In genomic region chr2:96792772-96793749, GRCh38 we compare ENCODE assay signal across 23 cellular contexts. TPM values are rescaled to one million over a fixed set of nuclear protein-coding genes. Genes with fewer than 3 reads are reported as not detected.
DNase-seq lines count a peak whose midpoint lies in the region; ATAC-seq and TF ChIP-seq lines count a peak whose summit lies in the region.
"Had no signal": no experiment of that assay in that cellular context is flagged by ENCODE, and none has a peak within 500 bp of the region (broad histone marks: within the 10 kb centered on the region; RNA-seq: fewer than 3 reads in every experiment).

No MANE protein-coding gene starts in this region.

- TF ChIP-seq CTCF in heart right ventricle (IDR thresholded peaks at IDR 0.05) (no peak), neural crest cell (conservative IDR thresholded peaks at IDR 0.05) (no peak)

- no peaks in the 10 kb centered on the region for H3K27me3 ChIP-seq in heart right ventricle
- no peaks in the 10 kb centered on the region for H3K27me3 ChIP-seq in aorta (ENCODE audit: control insufficient read depth in 1 of 2, insufficient read depth in 2 of 2, low read length in 1 of 2)
- H3K27me3 ChIP-seq: breast epithelium, neutrophil had no signal

- peak; percentile 66 for DNase-seq in Right ventricle myocardium inferior (ENCODE audit: missing footprints)
- no peak for DNase-seq in cardiac septum (ENCODE audit: low spot score)
- peak in 1 of 2 donors; percentile 45 for DNase-seq in heart right ventricle
- no peak for DNase-seq in neural crest cell (ENCODE audit: low read depth, low spot score)
- peak; percentile 5 to 21 for DNase-seq in aorta
- DNase-seq in activated T-cell treated with anti-CD3 and anti-CD28 coated beads, Interleukin-2, amount 50 U/mL, for 4 hours: no peak
- no peak for DNase-seq in NCI-H2196 treated with DMSO at 0.1 percent for 48 hours (lab: John Stamatoyannopoulos, UW; ENCODE audit: unreplicated experiment)
- no peak for DNase-seq in islet precursor cell
- DNase-seq: 8988T; activated CD4-positive, alpha-beta memory T cell treated with anti-CD3 and anti-CD28 coated beads, Interleukin-2, amount 10 ng/mL, durations not matched to agents 7 days and 5 days; activated gamma-delta T cell; AML-193; DMS79 treated with DMSO at 0.1 percent for 48 hours; GM23248; KG1; NCI-H1694; NCI-H69; stimulated activated CD4-positive, alpha-beta T cell treated with anti-CD3 and anti-CD28 coated beads, Interleukin-4, amount 100 ng/mL, for 24 hours; stimulated activated naive CD8-positive, alpha-beta T cell treated with anti-CD3 and anti-CD28 coated beads, Interleukin-15, amount 100 ng/mL, for 72 hours; trophoblast cell had no signal

- 73 to 77% methylated on average over 17 of the region's 17 CpGs for whole genome bisulfite sequencing in heart right ventricle, 2 donors
- WGBS in aorta, 2 donors: 88 to 90% methylated on average over 17 of the region's 17 CpGs

- no peak overlapping the region for H3K4me3 Mint-ChIP-seq in neural crest cell
- no peak overlapping the region for H3K4me3 Mint-ChIP-seq in activated T-cell treated with anti-CD3 and anti-CD28 coated beads, Interleukin-2, amount 50 U/mL, for 4 hours
- H3K4me3 Mint-ChIP-seq: activated CD4-positive, alpha-beta memory T cell treated with anti-CD3 and anti-CD28 coated beads, Interleukin-2, amount 10 ng/mL, durations not matched to agents 7 days and 5 days; dendritic cell treated with granulocyte-macrophage colony-stimulating factor and Interleukin-4, amounts not matched to agents 40 ng/mL and 50 ng/mL, for 4 days; stimulated activated naive CD8-positive, alpha-beta T cell treated with anti-CD3 and anti-CD28 coated beads, Interleukin-15, amount 100 ng/mL, for 72 hours had no signal

- H3K4me3 ChIP-seq in heart right ventricle (no peak overlapping the region), aorta (ENCODE audit: low read length in 2 of 2) (no peak overlapping the region)
- H3K4me3 ChIP-seq: breast epithelium, GM23248 had no signal

- H3K4me1 ChIP-seq in heart right ventricle (peaks cover 0 to 31% (median 18%) of the 10 kb centered on the region in 9 donors), aorta (ENCODE audit: control insufficient read depth in 1 of 2, insufficient read depth in 2 of 2, low read length in 2 of 2) (peaks cover 0 to 2% of the 10 kb centered on the region in 2 donors)
- H3K4me1 ChIP-seq: breast epithelium had no signal

- H3K27ac Mint-ChIP-seq in neural crest cell (ENCODE audit: unreplicated experiment): peak overlapping the region; percentile 67
- H3K27ac Mint-ChIP-seq: activated CD4-positive, alpha-beta memory T cell treated with anti-CD3 and anti-CD28 coated beads, Interleukin-2, amount 10 ng/mL, durations not matched to agents 7 days and 5 days; dendritic cell treated with granulocyte-macrophage colony-stimulating factor and Interleukin-4, amounts not matched to agents 40 ng/mL and 50 ng/mL, for 4 days; stimulated activated naive CD8-positive, alpha-beta T cell treated with anti-CD3 and anti-CD28 coated beads, Interleukin-15, amount 100 ng/mL, for 72 hours had no signal

- intact Hi-C loops in Right ventricle myocardium inferior (cut with DNase I) (no loop called here), cardiac septum (cut with DNase I) (no loop called here), heart right ventricle (cut with DNase I) (no loop called here), aorta (cut with DNase I) (loop anchor here in 1 of 2 donors (10.0 kb wide), 1 partner anchor 48 kb away; the partner anchor contains the start of gene LMAN2L)

- H3K4me1 Mint-ChIP-seq in neural crest cell: peaks cover 29% of the 10 kb centered on the region
- no peaks in the 10 kb centered on the region for H3K4me1 Mint-ChIP-seq in activated T-cell treated with anti-CD3 and anti-CD28 coated beads, Interleukin-2, amount 50 U/mL, for 4 hours (ENCODE audit: low read depth)
- H3K4me1 Mint-ChIP-seq: activated CD4-positive, alpha-beta memory T cell treated with anti-CD3 and anti-CD28 coated beads, Interleukin-2, amount 10 ng/mL, durations not matched to agents 7 days and 5 days; stimulated activated naive CD8-positive, alpha-beta T cell treated with anti-CD3 and anti-CD28 coated beads, Interleukin-15, amount 100 ng/mL, for 72 hours had no signal

- H3K36me3 Mint-ChIP-seq in neural crest cell (ENCODE audit: low read depth): no peaks in the 10 kb centered on the region
- no peaks in the 10 kb centered on the region for H3K36me3 Mint-ChIP-seq in activated T-cell treated with anti-CD3 and anti-CD28 coated beads, Interleukin-2, amount 50 U/mL, for 4 hours (ENCODE audit: insufficient read depth)

- H3K27me3 Mint-ChIP-seq in neural crest cell (ENCODE audit: low read depth): no peaks in the 10 kb centered on the region
- H3K27me3 Mint-ChIP-seq in activated T-cell treated with anti-CD3 and anti-CD28 coated beads, Interleukin-2, amount 50 U/mL, for 4 hours (ENCODE audit: low read depth): no peaks in the 10 kb centered on the region
- H3K27me3 Mint-ChIP-seq: activated CD4-positive, alpha-beta memory T cell treated with anti-CD3 and anti-CD28 coated beads, Interleukin-2, amount 10 ng/mL, durations not matched to agents 7 days and 5 days; dendritic cell treated with granulocyte-macrophage colony-stimulating factor and Interleukin-4, amounts not matched to agents 40 ng/mL and 50 ng/mL, for 4 days; stimulated activated naive CD8-positive, alpha-beta T cell treated with anti-CD3 and anti-CD28 coated beads, Interleukin-15, amount 100 ng/mL, for 72 hours had no signal

- H3K9me3 ChIP-seq in heart right ventricle (no peaks in the 10 kb centered on the region), aorta (ENCODE audit: control insufficient read depth, low read length) (no peaks in the 10 kb centered on the region)
- H3K9me3 ChIP-seq: breast epithelium, neutrophil had no signal

- H3K27ac ChIP-seq in heart right ventricle (peak overlapping the region in 9 of 10 donors; percentile 23 to 86 (median 63)), aorta (ENCODE audit: low read depth in 1 of 2, low read length in 2 of 2) (no peak overlapping the region)
- H3K27ac ChIP-seq: breast epithelium, GM23248, neutrophil had no signal

- no peaks in the 10 kb centered on the region for H3K9me3 Mint-ChIP-seq in neural crest cell
- H3K9me3 Mint-ChIP-seq in activated T-cell treated with anti-CD3 and anti-CD28 coated beads, Interleukin-2, amount 50 U/mL, for 4 hours: no peaks in the 10 kb centered on the region
- H3K9me3 Mint-ChIP-seq: activated CD4-positive, alpha-beta memory T cell treated with anti-CD3 and anti-CD28 coated beads, Interleukin-2, amount 10 ng/mL, durations not matched to agents 7 days and 5 days; dendritic cell treated with granulocyte-macrophage colony-stimulating factor and Interleukin-4, amounts not matched to agents 40 ng/mL and 50 ng/mL, for 4 days; stimulated activated naive CD8-positive, alpha-beta T cell treated with anti-CD3 and anti-CD28 coated beads, Interleukin-15, amount 100 ng/mL, for 72 hours had no signal

- H3K36me3 ChIP-seq in heart right ventricle (peaks cover 0 to 14% (median 11%) of the 10 kb centered on the region in 9 donors), aorta (ENCODE audit: control insufficient read depth in 1 of 2, insufficient read depth in 2 of 2, low read length in 1 of 2) (peaks cover 0 to 2% of the 10 kb centered on the region in 2 donors)
- H3K36me3 ChIP-seq: breast epithelium, neutrophil had no signal

- ATAC-seq in Right ventricle myocardium inferior (peak; percentile 78), heart right ventricle (peak in 6 of 8 donors; percentile 48 to 75 (median 68)), aorta (ENCODE audit: low FRiP score) (no peak)
- no peak for ATAC-seq in activated T-cell treated with anti-CD3 and anti-CD28 coated beads, Interleukin-2, amount 50 U/mL, for 4 hours
- ATAC-seq: stimulated activated naive CD8-positive, alpha-beta T cell treated with anti-CD3 and anti-CD28 coated beads, Interleukin-15, amount 100 ng/mL, for 72 hours had no signal

RNA-seq across cellular contexts. Expression of gene CNNM3, which starts 23.0 kb away (rescaled TPM):
- 13.3 TPM for total RNA-seq in Right ventricle myocardium inferior
- total RNA-seq in cardiac septum: 10.7 TPM
- total RNA-seq in heart right ventricle: 10 to 100 TPM in 8 of 10 donors, 1 to 10 TPM in 2; 7.4 to 18.3 (median 13.8) TPM
- polyA plus RNA-seq in heart right ventricle: 1 to 10 TPM; 4.0 to 8.3 TPM
- total RNA-seq in neural crest cell: 32.6 and 33.9 TPM in 2 replicates
- total RNA-seq in aorta: 10 to 100 TPM; 11.1 to 16.8 TPM
- 10 to 100 TPM in 1 of 2 donors, 1 to 10 TPM in 1; 2.9 to 10.2 TPM for polyA plus RNA-seq in aorta
- 10 to 100 TPM; 22.8 to 26.1 (median 24.4) TPM for total RNA-seq in activated T-cell treated with anti-CD3 and anti-CD28 coated beads, Interleukin-2, amount 50 U/mL, for 4 hours

RNA-seq across cellular contexts. Expression of gene CNNM4, which starts 32.4 kb away (rescaled TPM):
- total RNA-seq in Right ventricle myocardium inferior (33.3 TPM), cardiac septum (36.8 TPM), heart right ventricle (10 to 100 TPM; 19.1 to 59.7 (median 34.8) TPM), neural crest cell (11.8 and 14.4 TPM in 2 replicates), aorta (1 to 10 TPM; 7.8 to 8.1 TPM)
- polyA plus RNA-seq in heart right ventricle (10 to 100 TPM in 1 of 2 donors, 1 to 10 TPM in 1; 4.3 to 10.1 TPM), aorta (1 to 10 TPM; 2.3 to 4.2 TPM)
- total RNA-seq in activated T-cell treated with anti-CD3 and anti-CD28 coated beads, Interleukin-2, amount 50 U/mL, for 4 hours: 1 to 10 TPM; 6.3 to 6.9 (median 6.4) TPM

RNA-seq across cellular contexts. Expression of gene ANKRD23, which starts 50.8 kb away (rescaled TPM):
- total RNA-seq in Right ventricle myocardium inferior: 12.7 TPM
- 10.6 TPM for total RNA-seq in cardiac septum
- 10 to 100 TPM in 7 of 10 donors, 1 to 10 TPM in 3; 2.6 to 40.0 (median 14.5) TPM for total RNA-seq in heart right ventricle
- 10 to 100 TPM in 1 of 2 donors, under 1 TPM in 1; 0.96 to 17.9 TPM for polyA plus RNA-seq in heart right ventricle
- 9.3 and 11.4 TPM in 2 replicates for total RNA-seq in neural crest cell
- total RNA-seq in aorta: 1 to 10 TPM; 4.6 to 5.4 TPM
- polyA plus RNA-seq in aorta: 1 to 10 TPM in 1 of 2 donors, not detected in 1; 5.3 TPM
- total RNA-seq in activated T-cell treated with anti-CD3 and anti-CD28 coated beads, Interleukin-2, amount 50 U/mL, for 4 hours: 1 to 10 TPM; 2.9 to 6.3 (median 4.6) TPM

RNA-seq across cellular contexts. Expression of gene LMAN2L, which starts 53.2 kb away (rescaled TPM):
- total RNA-seq in Right ventricle myocardium inferior (26.2 TPM), cardiac septum (17.0 TPM), heart right ventricle (10 to 100 TPM; 13.3 to 30.9 (median 18.8) TPM), neural crest cell (25.7 and 25.8 TPM in 2 replicates), aorta (10 to 100 TPM; 11.3 to 15.7 TPM)
- polyA plus RNA-seq in heart right ventricle (10 to 100 TPM; 11.0 to 31.4 TPM), aorta (10 to 100 TPM in 1 of 2 donors, 1 to 10 TPM in 1; 5.1 to 12.9 TPM)
- total RNA-seq in activated T-cell treated with anti-CD3 and anti-CD28 coated beads, Interleukin-2, amount 50 U/mL, for 4 hours: 1 to 10 TPM; 7.0 to 9.1 (median 8.6) TPM

Comparison
In these comparisons a context has a peak if more than half of its experiments do, and no peak if none do; other contexts are left out.
1. DNase-seq: peak in Right ventricle myocardium inferior (single experiment) and aorta (2 of 2); none in cardiac septum (single experiment), neural crest cell (single experiment), activated T-cell treated with anti-CD3 and anti-CD28 coated beads, Interleukin-2, amount 50 U/mL, for 4 hours (single experiment), NCI-H2196 treated with DMSO at 0.1 percent for 48 hours (single experiment) and islet precursor cell (single experiment).
2. ATAC-seq: peak in Right ventricle myocardium inferior (single experiment) and heart right ventricle (6 of 8); none in aorta (single experiment) and activated T-cell treated with anti-CD3 and anti-CD28 coated beads, Interleukin-2, amount 50 U/mL, for 4 hours (0 of 2).
3. H3K27ac ChIP-seq: peak in heart right ventricle (9 of 10); none in aorta (0 of 2).